Comparison of ENCODE assay signal across 8 cellular contexts in genomic region chr11:61793084-61793828, GRCh38. TPM values are rescaled to one million over a fixed set of nuclear protein-coding genes. Genes with fewer than 3 reads are reported as not detected.
DNase-seq lines count a peak whose midpoint lies in the region; ATAC-seq and TF ChIP-seq lines count a peak whose summit lies in the region.

No MANE protein-coding gene starts in this region.

- H3K36me3 ChIP-seq in DOHH2 (ENCODE audit: control insufficient read depth, low read length), result peaks cover 77% of the 10 kb centered on the region

- ATAC-seq in T-helper 17 cell, result no peak
- peak; percentile 30 for ATAC-seq in foreskin keratinocyte

- H3K9me3 Mint-ChIP-seq in HFFc6, result no peaks in the 10 kb centered on the region

- H3K27me3 Mint-ChIP-seq in HFFc6 (ENCODE audit: insufficient read depth) (no peaks in the 10 kb centered on the region), T-helper 17 cell (no peaks in the 10 kb centered on the region)

- no peak for TF ChIP-seq CTCF in DOHH2 (IDR thresholded peaks at IDR 0.05; ENCODE audit: low read depth, low read length, poor library complexity, severe bottlenecking)
- no peak for TF ChIP-seq CTCF in HFFc6 (IDR thresholded peaks at IDR 0.05)
- TF ChIP-seq CTCF in foreskin keratinocyte (conservative IDR thresholded peaks at IDR 0.05), result no peak
- no peak for TF ChIP-seq CTCF in GM20000 (IDR thresholded peaks at IDR 0.05; ENCODE audit: extremely low read depth, missing control alignments)

- H3K9me3 ChIP-seq in DOHH2 (ENCODE audit: control insufficient read depth, insufficient read depth, low read length), result no peaks in the 10 kb centered on the region
- no peaks in the 10 kb centered on the region for H3K9me3 ChIP-seq in T-helper 17 cell (ENCODE audit: control insufficient read depth, low read length, poor library complexity, severe bottlenecking)

- H3K4me3 ChIP-seq in DOHH2 (ENCODE audit: low read length) (peak overlapping the region; percentile 92), skin epidermis (peak overlapping the region; percentile 55 to 86 (median 68))

- H3K27ac ChIP-seq in DOHH2 (ENCODE audit: low read depth, low read length), result peak overlapping the region; percentile 71
- peak overlapping the region; percentile 100 for H3K27ac ChIP-seq in foreskin keratinocyte
- H3K27ac ChIP-seq in skin epidermis, result peak overlapping the region; percentile 78 to 100 (median 98)

- peak overlapping the region; percentile 74 for H3K4me2 ChIP-seq in DOHH2 (ENCODE audit: low read length)

- H3K27me3 ChIP-seq in DOHH2 (ENCODE audit: control insufficient read depth, low read length), result no peaks in the 10 kb centered on the region
- H3K27me3 ChIP-seq in foreskin keratinocyte, result no peaks in the 10 kb centered on the region

- peak overlapping the region; percentile 100 for H3K27ac Mint-ChIP-seq in HFFc6
- H3K27ac Mint-ChIP-seq in T-helper 17 cell, result peak overlapping the region; percentile 99

- H3K4me1 Mint-ChIP-seq in HFFc6 (ENCODE audit: low read depth) (peaks cover 47% of the 10 kb centered on the region), T-helper 17 cell (peaks cover 18% of the 10 kb centered on the region)

- DNase-seq in HFFc6 (no peak), T-helper 17 cell (no peak), foreskin keratinocyte (no peak), CD1c-positive myeloid dendritic cell (ENCODE audit: extremely low spot score) (no peak), GM20000 (ENCODE audit: low spot score) (no peak), NAMALWA (ENCODE audit: low spot score) (no peak)

- H3F3A ChIP-seq in DOHH2 (ENCODE audit: control insufficient read depth, insufficient read depth), result peaks cover 8% of the 10 kb centered on the region

- peaks cover 24% of the 10 kb centered on the region for H4K20me1 ChIP-seq in DOHH2 (ENCODE audit: control insufficient read depth, insufficient read depth, low read depth, low read length)

- peaks cover 89% of the 10 kb centered on the region for H3K79me2 ChIP-seq in DOHH2 (ENCODE audit: control insufficient read depth, low read length)

- no peaks in the 10 kb centered on the region for H3K9me2 ChIP-seq in DOHH2 (replicated peaks; ENCODE audit: control insufficient read depth, low read length)

- H3K4me3 Mint-ChIP-seq in HFFc6 (peak overlapping the region; percentile 99), T-helper 17 cell (peak overlapping the region; percentile 96)

- H3K36me3 Mint-ChIP-seq in HFFc6 (ENCODE audit: low read depth) (peaks cover 15% of the 10 kb centered on the region; the same call in 1 of the 2 replicates), T-helper 17 cell (ENCODE audit: low read depth) (peaks cover under 1% of the 10 kb centered on the region)

- H3K4me1 ChIP-seq in DOHH2 (ENCODE audit: control insufficient read depth, low read length), result peaks cover 40% of the 10 kb centered on the region
- H3K4me1 ChIP-seq in foreskin keratinocyte, result peaks cover 10% of the 10 kb centered on the region

RNA-seq across cellular contexts. Expression of gene FEN1, which starts 0.5 kb away (rescaled TPM):
- total RNA-seq in HFFc6 (2021; fragmentation: NEBNext Ultra II Directional; extraction: Animal tissue kit (Norgen Biotek cat#: 25700)), result 10 to 100 TPM; 25.6 to 45.6 (median 37.4) TPM
- 10 to 100 TPM in 1 of 2 donors, 1 to 10 TPM in 1; 9.7 to 13.0 TPM for total RNA-seq in T-helper 17 cell
- 73.6 and 92.9 TPM in 2 replicates for total RNA-seq in foreskin keratinocyte
- polyA plus RNA-seq in foreskin keratinocyte, result 64.5 and 79.3 TPM in 2 replicates

RNA-seq across cellular contexts. Expression of gene TMEM258, which starts 0.9 kb away (rescaled TPM):
- total RNA-seq in HFFc6 (2021; fragmentation: NEBNext Ultra II Directional; extraction: Animal tissue kit (Norgen Biotek cat#: 25700)), result 100 to 1,000 TPM; 134 to 173 (median 145) TPM
- total RNA-seq in T-helper 17 cell (10 to 100 TPM; 68.4 to 77.6 TPM), foreskin keratinocyte (133 and 163 TPM in 2 replicates)
- 223 and 259 TPM in 2 replicates for polyA plus RNA-seq in foreskin keratinocyte

RNA-seq across cellular contexts. Expression of gene FADS1, which starts 23.5 kb away (rescaled TPM):
- total RNA-seq in HFFc6 (2021; fragmentation: NEBNext Ultra II Directional; extraction: Animal tissue kit (Norgen Biotek cat#: 25700)), result 10 to 100 TPM; 25.9 to 39.1 (median 36.4) TPM
- total RNA-seq in T-helper 17 cell (1 to 10 TPM; 1.2 to 4.6 TPM), foreskin keratinocyte (88.0 and 97.3 TPM in 2 replicates)
- polyA plus RNA-seq in foreskin keratinocyte, result 40.1 and 41.6 TPM in 2 replicates

RNA-seq across cellular contexts. Expression of gene FADS2, which starts 34.8 kb away (rescaled TPM):
- total RNA-seq in HFFc6 (2021; fragmentation: NEBNext Ultra II Directional; extraction: Animal tissue kit (Norgen Biotek cat#: 25700)), result 100 to 1,000 TPM in 1 of 6 experiments, 10 to 100 TPM in 5; 56.0 to 105 (median 81.1) TPM
- total RNA-seq in T-helper 17 cell, result 10 to 100 TPM in 1 of 2 donors, 1 to 10 TPM in 1; 5.2 to 15.7 TPM
- total RNA-seq in foreskin keratinocyte, result 517 and 543 TPM in 2 replicates
- polyA plus RNA-seq in foreskin keratinocyte, result 354 and 363 TPM in 2 replicates

RNA-seq across cellular contexts. Expression of gene MYRF, which starts 40.8 kb away (rescaled TPM):
- total RNA-seq in HFFc6 (2021; fragmentation: NEBNext Ultra II Directional; extraction: Animal tissue kit (Norgen Biotek cat#: 25700)), result under 1 TPM; 0.24 to 0.67 (median 0.53) TPM
- total RNA-seq in T-helper 17 cell (1 to 10 TPM in 1 of 2 donors, under 1 TPM in 1; 0.47 to 1.5 TPM), foreskin keratinocyte (0.10 and 0.18 TPM in 2 replicates)
- polyA plus RNA-seq in foreskin keratinocyte, result 0.11 and 0.12 TPM in 2 replicates

Comparison
In these comparisons a context has a peak if more than half of its experiments do, and no peak if none do; other contexts are left out.
1. RNA of gene FADS1, which starts 23.5 kb away (total RNA-seq): 88.0 to 97.3 TPM in foreskin keratinocyte and 25.9 to 39.1 TPM in HFFc6; 1.2 to 4.6 TPM in T-helper 17 cell; every median in the first group is over 4 times any median in the second.
2. Peak in every context shown above with its lines, with median percentiles within 50 percentile points of each other: H3K27ac ChIP-seq.